In genomic region chrX:56833626-56834025, GRCh38 we compare ENCODE assay signal across 22 cellular contexts.
"Had no signal": no experiment of that assay in that cellular context is flagged by ENCODE, and none has a peak within 500 bp of the region (broad histone marks: within the 10 kb centered on the region; RNA-seq: fewer than 3 reads in every experiment).

No MANE protein-coding gene starts in this region.

- FAIRE-seq: urothelium cell line had no signal

- H3K4me2 ChIP-seq: hepatocyte had no signal

- H3K36me3 ChIP-seq: esophagus squamous epithelium, gastroesophageal sphincter, heart left ventricle, left lung, prostate gland, sigmoid colon, thoracic aorta, tibial nerve, upper lobe of left lung had no signal

- H3K27ac ChIP-seq: dorsolateral prefrontal cortex, esophagus squamous epithelium, foreskin keratinocyte, gastroesophageal sphincter, heart left ventricle, hepatocyte, left lung, prostate gland, sigmoid colon, thoracic aorta, tibial nerve, upper lobe of left lung had no signal

- H3K4me1 ChIP-seq: esophagus squamous epithelium, foreskin keratinocyte, gastroesophageal sphincter, heart left ventricle, left lung, prostate gland, sigmoid colon, tibial nerve, upper lobe of left lung had no signal

- H2AFZ ChIP-seq: hepatocyte had no signal

- H3K79me2 ChIP-seq: hepatocyte had no signal

- ATAC-seq: foreskin keratinocyte; gastroesophageal sphincter; heart left ventricle; left cardiac atrium; left lung; naive thymus-derived CD8-positive, alpha-beta T cell; right cardiac atrium; stimulated activated naive B cell treated with anti-CD40 and anti-IgM and Interleukin-4, amounts not matched to agents 10 μg/mL and 1 μg/mL and 100 μg/mL, for 72 hours had no signal

- DNase-seq: cortex of kidney; dorsolateral prefrontal cortex; effector CD4-positive, alpha-beta T cell; erythroblast; esophagus squamous epithelium; heart left ventricle; left cardiac atrium; left lung; naive thymus-derived CD8-positive, alpha-beta T cell; nephron progenitor cell; nucleus accumbens; right cardiac atrium; sigmoid colon; stimulated activated naive B cell treated with anti-CD40 and anti-IgM and Interleukin-4, amounts not matched to agents 10 μg/mL and 1 μg/mL and 100 μg/mL, for 72 hours; upper lobe of left lung had no signal

- H3K27me3 ChIP-seq: foreskin keratinocyte, gastroesophageal sphincter, hepatocyte, sigmoid colon, upper lobe of left lung had no signal

- H3K4me3 ChIP-seq: dorsolateral prefrontal cortex, esophagus squamous epithelium, gastroesophageal sphincter, heart left ventricle, hepatocyte, left lung, prostate gland, sigmoid colon, thoracic aorta, tibial nerve, upper lobe of left lung had no signal

- H3K9me3 ChIP-seq: esophagus squamous epithelium, gastroesophageal sphincter, left lung, prostate gland, sigmoid colon, thoracic aorta, tibial nerve, upper lobe of left lung had no signal
